In the genomic region with DNA sequence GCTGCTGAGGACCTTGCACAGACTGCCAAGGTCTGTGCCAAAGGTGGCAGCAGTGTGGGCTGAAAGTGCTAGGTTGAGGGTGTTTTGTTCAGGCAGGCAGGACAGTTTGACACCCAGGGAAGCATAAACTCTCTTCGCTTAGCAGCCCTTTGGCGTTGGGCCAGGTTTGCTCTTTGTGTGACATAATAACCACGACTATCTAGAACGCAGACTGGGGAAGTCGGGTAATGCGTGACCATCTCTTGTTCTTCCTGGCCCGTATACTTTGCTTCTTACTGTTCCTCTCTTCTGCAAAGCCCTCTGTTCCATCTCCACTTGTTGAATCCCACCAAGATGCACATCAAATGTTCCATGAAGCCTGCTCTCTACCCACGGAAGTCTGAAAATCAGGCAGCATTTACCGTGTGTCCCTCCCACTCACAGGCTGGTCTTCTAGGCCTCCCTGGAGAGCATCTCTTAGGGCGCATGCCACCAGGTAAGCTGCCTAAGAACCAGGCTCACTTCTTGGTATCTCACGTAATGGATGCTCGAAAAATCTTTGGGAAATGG, we compare ENCODE assay signal across 22 cellular contexts.
DNase-seq lines count a peak whose midpoint lies in the region; ATAC-seq and TF ChIP-seq lines count a peak whose summit lies in the region.
"Had no signal": no experiment of that assay in that cellular context is flagged by ENCODE, and none has a peak within 500 bp of the region (broad histone marks: within the 10 kb centered on the region; RNA-seq: fewer than 3 reads in every experiment).

No MANE protein-coding gene starts in this region.

- no peak overlapping the region for H3K4me3 Mint-ChIP-seq in nephron
- H3K4me3 Mint-ChIP-seq: activated CD8-positive, alpha-beta T cell treated with anti-CD3 and anti-CD28 coated beads for 36 hours; activated naive CD4-positive, alpha-beta T cell treated with anti-CD3 and anti-CD28 coated beads, Interleukin-2, amount 50 U/mL, for 24 hours; activated T-cell treated with anti-CD3 and anti-CD28 coated beads, Interleukin-2, amount 50 U/mL, for 4 hours; stimulated activated memory B cell treated with anti-CD40 and anti-IgM and Interleukin-4, amounts not matched to agents 10 μg/mL and 1 μg/mL and 100 μg/mL, for 72 hours; T-helper 2 cell treated with Interferon-gamma antibody and Interleukin-4, amounts not matched to agents 5 μg/mL and 100 μg/mL, for 36 hours had no signal

- ATAC-seq in GM21447 (IDR thresholded peaks at IDR 0.05; ENCODE audit: unreplicated experiment): no peak
- ATAC-seq in HG02938 (IDR thresholded peaks at IDR 0.05; ENCODE audit: unreplicated experiment): no peak
- ATAC-seq: activated CD8-positive, alpha-beta T cell treated with anti-CD3 and anti-CD28 coated beads for 36 hours; activated T-cell treated with anti-CD3 and anti-CD28 coated beads, Interleukin-2, amount 50 U/mL, for 4 hours; lower lobe of right lung had no signal

- no peak overlapping the region for H3K4me3 ChIP-seq in dorsolateral prefrontal cortex
- H3K4me3 ChIP-seq: lower lobe of right lung, PC-9, testis had no signal

- CTCF ChIA-PET in HEK293T (lab: Yijun Ruan, JAX): interaction anchor here (0.5 kb wide), 1 partner anchor 325 kb away, joined by 3 read pairs; no protein-coding TSS in a partner anchor

- H3K4me1 Mint-ChIP-seq in nephron: peaks cover 24% of the 10 kb centered on the region
- H3K4me1 Mint-ChIP-seq: activated naive CD4-positive, alpha-beta T cell treated with anti-CD3 and anti-CD28 coated beads, Interleukin-2, amount 50 U/mL, for 24 hours; stimulated activated memory B cell treated with anti-CD40 and anti-IgM and Interleukin-4, amounts not matched to agents 10 μg/mL and 1 μg/mL and 100 μg/mL, for 72 hours had no signal

- intact Hi-C loops in dorsolateral prefrontal cortex (cut with DNase I): loop anchor here in 1 of 2 donors (5.0 kb wide), 1 partner anchor 366 kb away; no protein-coding TSS in a partner anchor

- TF ChIP-seq CTCF in nephron (IDR thresholded peaks at IDR 0.05; ENCODE audit: unreplicated experiment in 3 of 3) (no peak), dorsolateral prefrontal cortex (IDR thresholded peaks at IDR 0.05 in 54 of 56, conservative IDR thresholded peaks at IDR 0.05 in 2 of 56; ENCODE audit: low read depth in 1 of 56, partially characterized antibody in 56 of 56) (no peak)

- DNase-seq in NCI-H146 (lab: John Stamatoyannopoulos, UW) (peak; percentile 19), NCI-H146 treated with DMSO at 0.1 percent for 48 hours (lab: John Stamatoyannopoulos, UW; ENCODE audit: unreplicated experiment) (no peak), HEK293T (ENCODE audit: extremely low spot score) (peak; percentile 10), NCI-H748 (lab: John Stamatoyannopoulos, UW; ENCODE audit: unreplicated experiment) (peak; percentile 74), dorsolateral prefrontal cortex (no peak)
- DNase-seq: ACHN; activated CD4-positive, CD25-positive, alpha-beta regulatory T cell; activated CD8-positive, alpha-beta T cell treated with anti-CD3 and anti-CD28 coated beads for 36 hours; activated T-cell treated with anti-CD3 and anti-CD28 coated beads, Interleukin-2, amount 50 U/mL, for 4 hours; lower lobe of right lung; NCI-H1694; NCI-H526; PC-9; testis had no signal

- peaks cover 41% of the 10 kb centered on the region for H3K36me3 Mint-ChIP-seq in nephron (ENCODE audit: low read depth)
- H3K36me3 Mint-ChIP-seq: activated naive CD4-positive, alpha-beta T cell treated with anti-CD3 and anti-CD28 coated beads, Interleukin-2, amount 50 U/mL, for 24 hours; stimulated activated memory B cell treated with anti-CD40 and anti-IgM and Interleukin-4, amounts not matched to agents 10 μg/mL and 1 μg/mL and 100 μg/mL, for 72 hours had no signal

- H3K27ac Mint-ChIP-seq in nephron: peak overlapping the region in 2 of 3 experiments; percentile 2 to 4
- H3K27ac Mint-ChIP-seq: activated CD8-positive, alpha-beta T cell treated with anti-CD3 and anti-CD28 coated beads for 36 hours; activated naive CD4-positive, alpha-beta T cell treated with anti-CD3 and anti-CD28 coated beads, Interleukin-2, amount 50 U/mL, for 24 hours; stimulated activated memory B cell treated with anti-CD40 and anti-IgM and Interleukin-4, amounts not matched to agents 10 μg/mL and 1 μg/mL and 100 μg/mL, for 72 hours; T-helper 2 cell treated with Interferon-gamma antibody and Interleukin-4, amounts not matched to agents 5 μg/mL and 100 μg/mL, for 36 hours had no signal

- H3K27ac ChIP-seq in dorsolateral prefrontal cortex: no peak overlapping the region
- H3K27ac ChIP-seq: C4-2B, KMS-11, lower lobe of right lung, PC-9, testis had no signal

- peaks cover 9% of the 10 kb centered on the region for H3K27me3 Mint-ChIP-seq in nephron (ENCODE audit: low read depth)

- H3K27me3 ChIP-seq in dorsolateral prefrontal cortex: peaks cover 0 to 7% (median 0%) of the 10 kb centered on the region in 45 donors
- H3K27me3 ChIP-seq: testis had no signal

- POLR2A ChIA-PET in HEK293T (lab: Yijun Ruan, JAX): no interaction called here

- H3K9me3 Mint-ChIP-seq in nephron: no peaks in the 10 kb centered on the region
- H3K9me3 Mint-ChIP-seq: activated CD8-positive, alpha-beta T cell treated with anti-CD3 and anti-CD28 coated beads for 36 hours; activated naive CD4-positive, alpha-beta T cell treated with anti-CD3 and anti-CD28 coated beads, Interleukin-2, amount 50 U/mL, for 24 hours; activated T-cell treated with anti-CD3 and anti-CD28 coated beads, Interleukin-2, amount 50 U/mL, for 4 hours; stimulated activated memory B cell treated with anti-CD40 and anti-IgM and Interleukin-4, amounts not matched to agents 10 μg/mL and 1 μg/mL and 100 μg/mL, for 72 hours; T-helper 2 cell treated with Interferon-gamma antibody and Interleukin-4, amounts not matched to agents 5 μg/mL and 100 μg/mL, for 36 hours had no signal

TF ChIP-seq in HEK293T, 16 proteins besides CTCF, POLR2A, EP300 and RAD21:
- TF ChIP-seq L3MBTL2 (conservative IDR thresholded peaks at IDR 0.05) (no peak), PKNOX1 (IDR thresholded peaks at IDR 0.05) (no peak), ZNF384 (IDR thresholded peaks at IDR 0.05) (no peak), SP1 (IDR thresholded peaks at IDR 0.05) (no peak), ELF4 (IDR thresholded peaks at IDR 0.05) (no peak), SUZ12 (IDR thresholded peaks at IDR 0.05) (no peak), ARNT (IDR thresholded peaks at IDR 0.05) (no peak), CTBP1 (IDR thresholded peaks at IDR 0.05; ENCODE audit: borderline replicate concordance) (no peak), FOXK2 (IDR thresholded peaks at IDR 0.05) (no peak), BHLHE40 (IDR thresholded peaks at IDR 0.05; ENCODE audit: borderline replicate concordance) (no peak), TARDBP (IDR thresholded peaks at IDR 0.05) (no peak), NFRKB (IDR thresholded peaks at IDR 0.05) (no peak), FOXM1 (IDR thresholded peaks at IDR 0.05; ENCODE audit: borderline replicate concordance) (no peak), HDGF (IDR thresholded peaks at IDR 0.05; ENCODE audit: borderline replicate concordance) (no peak), FOXA1 (IDR thresholded peaks at IDR 0.05) (no peak), LEF1 (IDR thresholded peaks at IDR 0.05; ENCODE audit: borderline replicate concordance) (no peak)

Comparison
In these comparisons a context has a peak if more than half of its experiments do, and no peak if none do; other contexts are left out.
1. DNase-seq: peak in NCI-H146 (single experiment), HEK293T (single experiment) and NCI-H748 (single experiment); none in NCI-H146 treated with DMSO at 0.1 percent for 48 hours (single experiment) and dorsolateral prefrontal cortex (0 of 10).